1 cellular context compared by ENCODE assay signal in genomic region chr5:3736926-3737325, GRCh38.
TF ChIP-seq lines count a peak whose summit lies in the region.

No MANE protein-coding gene starts in this region.

TF ChIP-seq in GM23338, 12 proteins besides CTCF, POLR2A, EP300 and RAD21 (continued from another document):
- no peak for TF ChIP-seq REST (IDR thresholded peaks at IDR 0.05; ENCODE audit: unreplicated experiment)
- no peak for TF ChIP-seq ZNF114 (CRISPR knock-in tag; IDR thresholded peaks at IDR 0.05)
